ENCODE assay signal across 10 cellular contexts in the genomic region with DNA sequence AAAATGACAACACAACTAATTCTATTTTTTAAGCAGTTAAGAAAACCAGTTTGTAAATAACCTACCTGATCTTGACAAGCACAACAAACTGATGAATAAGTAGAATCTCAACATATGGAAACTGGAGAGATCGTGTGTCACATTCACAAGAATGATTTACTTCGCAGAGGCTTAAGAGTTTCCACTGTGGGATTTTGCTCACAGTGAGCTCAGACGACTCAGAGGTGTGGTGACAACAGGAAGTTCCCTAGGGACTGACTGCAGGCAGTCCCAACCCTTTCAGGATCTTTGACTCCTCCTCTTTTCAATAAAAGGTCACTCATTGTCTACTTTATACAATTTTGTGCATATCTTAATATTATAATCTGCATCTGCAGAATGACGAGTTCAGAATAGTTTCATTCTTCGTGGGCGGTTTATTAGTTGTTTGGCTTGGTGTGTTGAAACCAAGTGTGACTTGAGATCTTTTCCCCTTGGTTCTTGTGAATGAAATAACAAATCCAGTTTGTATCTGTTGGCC. TPM values are rescaled to one million over a fixed set of nuclear protein-coding genes. Genes with fewer than 3 reads are reported as not detected.
DNase-seq lines count a peak whose midpoint lies in the region; ATAC-seq and TF ChIP-seq lines count a peak whose summit lies in the region.
"Had no signal": no experiment of that assay in that cellular context is flagged by ENCODE, and none has a peak within 500 bp of the region (broad histone marks: within the 10 kb centered on the region; RNA-seq: fewer than 3 reads in every experiment).

A gene (minus strand): TSS at position 231 of the 520 bp plus-strand sequence. CDS start 117 bp downstream, at position 114.

- no peaks in the 10 kb centered on the region for H3K27me3 ChIP-seq in mesenchymal stem cell (ENCODE audit: control insufficient read depth in 1 of 2, insufficient read depth in 1 of 2, low read length in 2 of 2)

- H3K79me1 ChIP-seq in mesenchymal stem cell (replicated peaks; ENCODE audit: low read length, poor library complexity, severe bottlenecking), result no peaks in the 10 kb centered on the region

- peak within 1 kb of the TSS in 1 of 2 experiments; percentile 50 for H3K4me3 ChIP-seq in mesenchymal stem cell (ENCODE audit: insufficient read depth in 1 of 2, low read depth in 1 of 2, low read length in 2 of 2)

- no peak for TF ChIP-seq CTCF in GM13977 (IDR thresholded peaks at IDR 0.05; ENCODE audit: extremely low read depth, insufficient read depth, missing control alignments)

- H2BK12ac ChIP-seq in mesenchymal stem cell (ENCODE audit: low read length in 2 of 2), result no peak within 1 kb of the TSS

- H3K4me2 ChIP-seq in mesenchymal stem cell (ENCODE audit: low read length, poor library complexity, severe bottlenecking), result no peak within 1 kb of the TSS

- no peaks in the 10 kb centered on the region for H3K9me3 Mint-ChIP-seq in activated T-cell treated with anti-CD3 and anti-CD28 coated beads, Interleukin-2, amount 50 U/mL, for 4 hours
- H3K9me3 Mint-ChIP-seq: neural crest cell; T-helper 1 cell treated with Interleukin-12 subunit alpha and Interleukin-12 subunit beta and Interleukin-4 antibody, amounts not matched to agents 30 μg/mL and 1 μg/mL, for 36 hours had no signal

- ATAC-seq in GM21423 (IDR thresholded peaks at IDR 0.05; ENCODE audit: unreplicated experiment), result peak; percentile 85
- peak; percentile 96 to 98 for ATAC-seq in activated T-cell treated with anti-CD3 and anti-CD28 coated beads, Interleukin-2, amount 50 U/mL, for 4 hours

- no peak within 1 kb of the TSS for H3K4me3 Mint-ChIP-seq in activated T-cell treated with anti-CD3 and anti-CD28 coated beads, Interleukin-2, amount 50 U/mL, for 4 hours
- H3K4me3 Mint-ChIP-seq: neural crest cell; T-helper 1 cell treated with Interleukin-12 subunit alpha and Interleukin-12 subunit beta and Interleukin-4 antibody, amounts not matched to agents 30 μg/mL and 1 μg/mL, for 36 hours had no signal

- H3K4me1 Mint-ChIP-seq in activated T-cell treated with anti-CD3 and anti-CD28 coated beads, Interleukin-2, amount 50 U/mL, for 4 hours (ENCODE audit: low read depth), result peaks cover 7% of the 10 kb centered on the region

- no peak within 1 kb of the TSS for H3K23ac ChIP-seq in mesenchymal stem cell (ENCODE audit: low read length in 2 of 2)

- H3K4me1 ChIP-seq in mesenchymal stem cell (ENCODE audit: control insufficient read depth, insufficient read depth, low read depth, low read length), result peaks cover 3% of the 10 kb centered on the region

- no peak within 1 kb of the TSS for H4K91ac ChIP-seq in mesenchymal stem cell (ENCODE audit: low read length)

- H2AFZ ChIP-seq in mesenchymal stem cell (ENCODE audit: low read depth, low read length), result no peak within 1 kb of the TSS

- H2BK5ac ChIP-seq in mesenchymal stem cell (ENCODE audit: low read depth, low read length, poor library complexity, severe bottlenecking), result no peak within 1 kb of the TSS

- peak within 1 kb of the TSS; percentile 8 for H3K9ac ChIP-seq in mesenchymal stem cell (ENCODE audit: low read length)

- no peak within 1 kb of the TSS for H3K4ac ChIP-seq in mesenchymal stem cell (ENCODE audit: low read depth in 1 of 2, low read length in 2 of 2)

- no peak within 1 kb of the TSS for H2AK5ac ChIP-seq in mesenchymal stem cell (ENCODE audit: low read length, severe bottlenecking)

- H3K27ac ChIP-seq in mesenchymal stem cell (ENCODE audit: low read length, poor library complexity, severe bottlenecking), result no peak within 1 kb of the TSS

- no peak within 1 kb of the TSS for H2BK120ac ChIP-seq in mesenchymal stem cell (ENCODE audit: low read depth, low read length)

- H3K9me3 ChIP-seq in mesenchymal stem cell (ENCODE audit: control insufficient read depth, low read length), result no peaks in the 10 kb centered on the region

- H4K8ac ChIP-seq in mesenchymal stem cell (ENCODE audit: low read length), result no peak within 1 kb of the TSS

- in situ Hi-C loops in GM13977 (cut with MboI; ENCODE audit: low pct_unique_long_range_greater_than_20kb, low sequenced_read_pairs, unreplicated experiment), result no loop called here

- no peak within 1 kb of the TSS for H3K18ac ChIP-seq in mesenchymal stem cell (ENCODE audit: low read depth in 1 of 2, low read length in 2 of 2)

- H3K36me3 Mint-ChIP-seq in activated T-cell treated with anti-CD3 and anti-CD28 coated beads, Interleukin-2, amount 50 U/mL, for 4 hours (ENCODE audit: insufficient read depth), result no peaks in the 10 kb centered on the region

- no peak within 1 kb of the TSS for H3K14ac ChIP-seq in mesenchymal stem cell (ENCODE audit: low read length in 2 of 2)

- DNase-seq in GM13977 (ENCODE audit: low spot score) (peak; percentile 53), HT1080 (ENCODE audit: low read depth) (peak; percentile 62), mesenchymal stem cell (peak; percentile 12), Ammon's horn (ENCODE audit: low spot score) (no peak)
- no peak for DNase-seq in activated T-cell treated with anti-CD3 and anti-CD28 coated beads, Interleukin-2, amount 50 U/mL, for 4 hours
- no peak for DNase-seq in activated CD8-positive, alpha-beta memory T cell treated with anti-CD3 and anti-CD28 coated beads, Interleukin-2, amount 50 U/mL, for 48 hours
- DNase-seq in activated CD8-positive, alpha-beta memory T cell treated with anti-CD3 and anti-CD28 coated beads for 24 hours, result no peak

- WGBS in mesenchymal stem cell, result 64% methylated on average over 5 of the region's 6 CpGs

- no peak within 1 kb of the TSS for H2BK15ac ChIP-seq in mesenchymal stem cell (ENCODE audit: low read depth, poor library complexity, severe bottlenecking)

- no peaks in the 10 kb centered on the region for H3K36me3 ChIP-seq in mesenchymal stem cell (ENCODE audit: control insufficient read depth in 1 of 2, insufficient read depth in 2 of 2, low read depth in 1 of 2, low read length in 2 of 2)

- H3K27me3 Mint-ChIP-seq in activated T-cell treated with anti-CD3 and anti-CD28 coated beads, Interleukin-2, amount 50 U/mL, for 4 hours (ENCODE audit: low read depth), result no peaks in the 10 kb centered on the region

RNA-seq across cellular contexts. Expression of the gene that starts here (rescaled TPM):
- 0.13 and 0.63 TPM in 2 replicates for total RNA-seq in HT1080 (2014; rRNA removed; shearing (Covaris generic))
- 0.08 and 1.1 TPM in 2 replicates for polyA plus RNA-seq in HT1080 (2015; cell fraction: cytosol; rRNA removed)
- polyA plus RNA-seq in HT1080 (2015; cell fraction: nucleus; rRNA removed), result 0.32 and 0.48 TPM in 2 replicates
- under 1 TPM in 2 of 3 donors, not detected in 1; 0.05 to 0.13 TPM for total RNA-seq in activated T-cell treated with anti-CD3 and anti-CD28 coated beads, Interleukin-2, amount 50 U/mL, for 4 hours
- 0.01 TPM for polyA plus RNA-seq in mesenchymal stem cell (2013, experiment 1 of 2)
- polyA plus RNA-seq in mesenchymal stem cell (2013, experiment 2 of 2), result not detected
- total RNA-seq: neural crest cell had no signal

Comparison
In these comparisons a context has a peak if more than half of its experiments do, and no peak if none do; other contexts are left out.
1. Peak in ATAC-seq in activated T-cell treated with anti-CD3 and anti-CD28 coated beads, Interleukin-2, amount 50 U/mL, for 4 hours; RNA of the gene not detected or under 1 TPM.
2. DNase-seq: peak in GM13977 (single experiment), HT1080 (single experiment) and mesenchymal stem cell (single experiment); none in activated T-cell treated with anti-CD3 and anti-CD28 coated beads, Interleukin-2, amount 50 U/mL, for 4 hours (single experiment), activated CD8-positive, alpha-beta memory T cell treated with anti-CD3 and anti-CD28 coated beads, Interleukin-2, amount 50 U/mL, for 48 hours (single experiment), Ammon's horn (single experiment) and activated CD8-positive, alpha-beta memory T cell treated with anti-CD3 and anti-CD28 coated beads for 24 hours (single experiment).